In genomic region chr2:98140210-98140609, GRCh38 we compare ENCODE assay signal across 1 cellular context.
TF ChIP-seq lines count a peak whose summit lies in the region.

No MANE protein-coding gene starts in this region.

TF ChIP-seq in K562, 482 proteins besides CTCF, POLR2A, EP300 and RAD21 (continued from another document):
- TF ChIP-seq PKNOX1 (IDR thresholded peaks at IDR 0.05) (peak; percentile 71), CEBPZ (IDR thresholded peaks at IDR 0.05; ENCODE audit: borderline replicate concordance, low read depth, low read length) (no peak), MITF (IDR thresholded peaks at IDR 0.05) (no peak), ETV1 (tag; conservative IDR thresholded peaks at IDR 0.05; ENCODE audit: low read depth) (peak; percentile 40; the same call in 1 of the 2 replicates), HMG20B (CRISPR knock-in tag; IDR thresholded peaks at IDR 0.05) (no peak), HOMEZ (CRISPR knock-in tag; IDR thresholded peaks at IDR 0.05) (no peak), PATZ1 (CRISPR knock-in tag; IDR thresholded peaks at IDR 0.05; ENCODE audit: borderline replicate concordance) (no peak), FOS (IDR thresholded peaks at IDR 0.05; ENCODE audit: extremely low read depth, insufficient read length) (no peak), ZNF232 (CRISPR knock-in tag; IDR thresholded peaks at IDR 0.05) (no peak), SMC3 (conservative IDR thresholded peaks at IDR 0.05; ENCODE audit: insufficient read depth, low read depth, low read length) (no peak), TEAD4 (IDR thresholded peaks at IDR 0.05; ENCODE audit: low read length) (no peak), TEAD4 (CRISPR knock-in tag; IDR thresholded peaks at IDR 0.05; ENCODE audit: borderline replicate concordance) (no peak)
